Comparison of ENCODE assay signal across 16 cellular contexts in genomic region chr17:292016-292415, GRCh38.
DNase-seq lines count a peak whose midpoint lies in the region; ATAC-seq, FAIRE-seq and TF ChIP-seq lines count a peak whose summit lies in the region.
"Had no signal": no experiment of that assay in that cellular context is flagged by ENCODE, and none has a peak within 500 bp of the region (broad histone marks: within the 10 kb centered on the region; RNA-seq: fewer than 3 reads in every experiment).

No MANE protein-coding gene starts in this region.

- H3K4me1 ChIP-seq in BLaER1 (peaks cover 67% of the 10 kb centered on the region), kidney (ENCODE audit: control insufficient read depth in 1 of 2, insufficient read depth in 1 of 2, low read depth in 1 of 2, low read length in 2 of 2) (no peaks in the 10 kb centered on the region)
- H3K4me1 ChIP-seq: Caco-2 had no signal

- H3K36me3 ChIP-seq in BLaER1 (peaks cover 5% of the 10 kb centered on the region; the same call in 1 of the 2 replicates), kidney (ENCODE audit: control insufficient read depth in 1 of 2, insufficient read depth in 2 of 2, low read length in 2 of 2) (no peaks in the 10 kb centered on the region)

- H3K9ac ChIP-seq in BLaER1 (no peak overlapping the region; the same call in 1 of the 2 replicates), kidney (ENCODE audit: low read length in 2 of 2) (no peak overlapping the region)

- peak overlapping the region; percentile 62; the same call in 1 of the 2 replicates for H3K27ac ChIP-seq in BLaER1
- no peak overlapping the region for H3K27ac ChIP-seq in kidney (ENCODE audit: low read depth in 2 of 2, low read length in 2 of 2)
- H3K27ac ChIP-seq: RWPE1 had no signal

- no peak for ATAC-seq in HG03571 (IDR thresholded peaks at IDR 0.05; ENCODE audit: unreplicated experiment)

- peak overlapping the region; percentile 80 for H3K4me2 ChIP-seq in BLaER1

- intact Hi-C loops in kidney (cut with DNase I): no loop called here

- H4K20me1 ChIP-seq in BLaER1: peaks cover 26% of the 10 kb centered on the region; the same call in 1 of the 2 replicates

- TF ChIP-seq CTCF in kidney (IDR thresholded peaks at IDR 0.05; ENCODE audit: borderline replicate concordance, extremely low read depth, insufficient read depth): no peak

- H3K27me3 ChIP-seq in BLaER1: peaks cover 6% of the 10 kb centered on the region; the same call in 1 of the 2 replicates

- FAIRE-seq in kidney (lab: Jason Lieb, UNC): no peak

- H3K9me3 ChIP-seq in BLaER1 (no peaks in the 10 kb centered on the region), kidney (ENCODE audit: control insufficient read depth in 1 of 2, low read length in 2 of 2) (no peaks in the 10 kb centered on the region)
- H3K9me3 ChIP-seq: Caco-2 had no signal

- no peak overlapping the region for H3K4me3 ChIP-seq in BLaER1
- no peak overlapping the region for H3K4me3 ChIP-seq in kidney (ENCODE audit: low read length in 2 of 2)

- DNase-seq in NCI-H82 (lab: John Stamatoyannopoulos, UW) (peak; percentile 67), NCI-H82 treated with DMSO at 0.1 percent for 48 hours (lab: John Stamatoyannopoulos, UW; ENCODE audit: unreplicated experiment) (no peak), kidney (peak; percentile 59), retina (peak; percentile 54), NCI-H2081 (lab: John Stamatoyannopoulos, UW) (no peak)
- no peak for DNase-seq in activated T-cell treated with anti-CD3 and anti-CD28 coated beads, Interleukin-2, amount 50 U/mL, for 48 hours
- DNase-seq: 8988T, DMS53, Karpas-422, NCI-H1105 treated with DMSO at 0.1 percent for 48 hours, NCI-H187, NCI-H524 treated with DMSO at 0.1 percent for 48 hours had no signal

Comparison
In these comparisons a context has a peak if more than half of its experiments do, and no peak if none do; other contexts are left out.
1. DNase-seq: peak in NCI-H82 (single experiment), kidney (single experiment) and retina (single experiment); none in NCI-H82 treated with DMSO at 0.1 percent for 48 hours (single experiment), activated T-cell treated with anti-CD3 and anti-CD28 coated beads, Interleukin-2, amount 50 U/mL, for 48 hours (0 of 2) and NCI-H2081 (0 of 2).